10 cellular contexts compared by ENCODE assay signal in the genomic region with DNA sequence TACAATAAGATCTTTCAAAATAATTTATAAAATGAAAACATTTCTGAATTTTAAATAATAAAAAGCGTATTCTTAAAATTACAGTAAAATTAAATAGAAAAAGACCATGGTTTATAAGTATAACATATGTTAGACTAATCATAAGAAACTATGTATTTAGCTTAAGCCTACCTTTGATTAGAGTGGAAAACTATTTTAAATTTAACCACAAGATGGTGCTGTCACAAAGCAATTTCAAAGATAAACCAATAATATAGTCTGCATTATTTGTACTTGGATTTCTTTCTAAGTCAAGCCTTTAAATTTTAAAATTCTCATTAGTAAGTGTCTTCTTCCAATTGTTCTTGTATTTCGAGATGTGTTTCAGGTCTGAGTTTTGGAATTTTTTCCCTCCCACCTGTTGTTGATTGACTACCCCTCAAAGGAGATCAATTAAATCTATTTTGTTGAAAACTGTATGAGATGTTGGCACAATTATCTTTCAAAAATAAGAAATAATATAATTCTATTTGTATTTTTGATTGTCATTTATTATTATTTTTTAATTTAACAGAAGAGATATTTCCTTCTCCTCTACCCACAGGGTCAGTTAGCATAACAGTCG.
DNase-seq lines count a peak whose midpoint lies in the region; ATAC-seq, FAIRE-seq and TF ChIP-seq lines count a peak whose summit lies in the region.
"Had no signal": no experiment of that assay in that cellular context is flagged by ENCODE, and none has a peak within 500 bp of the region (broad histone marks: within the 10 kb centered on the region; RNA-seq: fewer than 3 reads in every experiment).

No MANE protein-coding gene starts in this region.

- CTCF ChIA-PET in K562 (lab: Yijun Ruan, JAX; ENCODE audit: low intra/inter-chr PET ratio), result interaction anchor here (0.9 to 1.6 kb wide), 3 partner anchors 161 to 513 kb away, joined by 3 to 12 read pairs (median 7); no protein-coding TSS in a partner anchor

- no peak overlapping the region for H3K4me3 ChIP-seq in K562
- H3K4me3 ChIP-seq in lower lobe of right lung, result no peak overlapping the region
- H3K4me3 ChIP-seq: SJCRH30 had no signal

- H3K36me3 ChIP-seq in K562 (ENCODE audit: control insufficient read depth, insufficient read depth, low read length) (no peaks in the 10 kb centered on the region), lower lobe of right lung (no peaks in the 10 kb centered on the region)
- H3K36me3 ChIP-seq: neutrophil, SJCRH30 had no signal

- WGBS in K562 (ENCODE audit: insufficient coverage, low coverage, missing lambda C conversion rate), result 13% methylated on average over 3 of the region's 3 CpGs

- H3K9ac ChIP-seq in K562 (ENCODE audit: insufficient read depth in 1 of 2, low read depth in 2 of 2, low read length in 2 of 2), result no peak overlapping the region

- in situ Hi-C loops in K562 (cut with MboI), result no loop called here

- no peak overlapping the region for H3K4me2 ChIP-seq in K562 (ENCODE audit: insufficient read depth, low read length)

- H3K9me3 ChIP-seq in K562 (replicated peaks; ENCODE audit: control insufficient read depth, insufficient read depth, low read depth, low read length), result no peaks in the 10 kb centered on the region
- H3K9me3 ChIP-seq in lower lobe of right lung, result no peaks in the 10 kb centered on the region
- H3K9me3 ChIP-seq: neutrophil, SJCRH30 had no signal

- no peak overlapping the region for H2AFZ ChIP-seq in K562 (ENCODE audit: low read depth, low read length)

- no peak for TF ChIP-seq POLR2A in K562 (conservative IDR thresholded peaks at IDR 0.05)
- no peak for TF ChIP-seq POLR2A in GM12892 (IDR thresholded peaks at IDR 0.05; ENCODE audit: low read depth, low read length)

- DNase-seq in DMS114 treated with DMSO at 0.1 percent for 48 hours (lab: John Stamatoyannopoulos, UW; ENCODE audit: unreplicated experiment), result peak; percentile 43
- peak in 2 of 3 experiments; percentile 67 to 69 for DNase-seq in NCI-H1417 (lab: John Stamatoyannopoulos, UW)
- peak in 3 of 4 experiments; percentile 13 to 37 (median 23) for DNase-seq in K562 (ENCODE audit: extremely low read depth in 1 of 4, low spot score in 3 of 4)
- no peak for DNase-seq in lower lobe of right lung
- DNase-seq in GM12892 (ENCODE audit: insufficient read length), result no peak
- no peak for DNase-seq in stimulated activated naive CD4-positive, alpha-beta T cell (lab: John Stamatoyannopoulos, UW)

- H3K27me3 ChIP-seq in K562 (ENCODE audit: control insufficient read depth in 2 of 2, insufficient read depth in 2 of 2, low read length in 2 of 2) (no peaks in the 10 kb centered on the region), lower lobe of right lung (ENCODE audit: low read depth) (no peaks in the 10 kb centered on the region)
- H3K27me3 ChIP-seq: neutrophil, SJCRH30 had no signal

- BruUV-seq in K562 (replicated peaks; lab: Mats Ljungman, UMichigan), result no TSS peak

- H3K4me1 ChIP-seq in K562 (replicated peaks in 1 of 2; ENCODE audit: control insufficient read depth in 2 of 2, insufficient read depth in 2 of 2, low read length in 2 of 2) (no peaks in the 10 kb centered on the region; a peak in 1 of 5 replicates), lower lobe of right lung (no peaks in the 10 kb centered on the region)
- H3K4me1 ChIP-seq: SJCRH30 had no signal

- TF ChIP-seq RAD21 in K562 (CRISPR knock-in tag; conservative IDR thresholded peaks at IDR 0.05 in 1 of 2, IDR thresholded peaks at IDR 0.05 in 1 of 2), result peak; percentile 75 to 87

- no peaks in the 10 kb centered on the region for H4K20me1 ChIP-seq in K562 (replicated peaks; ENCODE audit: control insufficient read depth, insufficient read depth, low read length)

- FAIRE-seq in K562 (lab: Jason Lieb, UNC) (peak; percentile 80), GM12892 (lab: Jason Lieb, UNC) (no peak)

- POLR2A ChIA-PET in K562 (lab: Yijun Ruan, JAX), result no interaction called here

- no peaks in the 10 kb centered on the region for H3K79me2 ChIP-seq in K562 (ENCODE audit: control insufficient read depth, insufficient read depth, low read length)

- H3K27ac ChIP-seq in K562 (ENCODE audit: extremely low read depth, low read depth, low read length) (no peak overlapping the region), lower lobe of right lung (no peak overlapping the region)
- H3K27ac ChIP-seq: neutrophil, SJCRH30 had no signal

- H3K9me1 ChIP-seq in K562 (ENCODE audit: control insufficient read depth, insufficient read depth, low read length), result no peaks in the 10 kb centered on the region

- TF ChIP-seq CTCF in K562 (IDR thresholded peaks at IDR 0.05 in 2 of 3, conservative IDR thresholded peaks at IDR 0.05 in 1 of 3; ENCODE audit: insufficient read depth in 2 of 3, low read depth in 1 of 3, low read length in 3 of 3), result peak; percentile 21 to 65 (median 27); a peak in 3 of 6 replicates
- TF ChIP-seq CTCF in lower lobe of right lung (IDR thresholded peaks at IDR 0.05), result peak; percentile 61

- no peak for TF ChIP-seq EP300 in K562 (IDR thresholded peaks at IDR 0.05; ENCODE audit: low read length)

- intact Hi-C loops in K562 (cut with micrococcal nuclease), result loop anchor here (1.0 to 10.0 kb wide), 2 partner anchors 161 to 1026 kb away; no protein-coding TSS in a partner anchor
- intact Hi-C loops in lower lobe of right lung (cut with DNase I), result no loop called here

- ATAC-seq in GM21717 (IDR thresholded peaks at IDR 0.05; ENCODE audit: unreplicated experiment), result peak; percentile 45
- peak; percentile 68 for ATAC-seq in K562
- no peak for ATAC-seq in lower lobe of right lung
- no peak for ATAC-seq in HG02970 (IDR thresholded peaks at IDR 0.05; ENCODE audit: low FRiP score, unreplicated experiment)

TF ChIP-seq in K562, 482 proteins besides CTCF, POLR2A, EP300 and RAD21:
- TF ChIP-seq ZNF324 (CRISPR knock-in tag; IDR thresholded peaks at IDR 0.05), result no peak
- TF ChIP-seq NEUROD1 (IDR thresholded peaks at IDR 0.05; ENCODE audit: borderline replicate concordance, low read depth, low read length, partially characterized antibody), result no peak
- TF ChIP-seq, protein P1, sequence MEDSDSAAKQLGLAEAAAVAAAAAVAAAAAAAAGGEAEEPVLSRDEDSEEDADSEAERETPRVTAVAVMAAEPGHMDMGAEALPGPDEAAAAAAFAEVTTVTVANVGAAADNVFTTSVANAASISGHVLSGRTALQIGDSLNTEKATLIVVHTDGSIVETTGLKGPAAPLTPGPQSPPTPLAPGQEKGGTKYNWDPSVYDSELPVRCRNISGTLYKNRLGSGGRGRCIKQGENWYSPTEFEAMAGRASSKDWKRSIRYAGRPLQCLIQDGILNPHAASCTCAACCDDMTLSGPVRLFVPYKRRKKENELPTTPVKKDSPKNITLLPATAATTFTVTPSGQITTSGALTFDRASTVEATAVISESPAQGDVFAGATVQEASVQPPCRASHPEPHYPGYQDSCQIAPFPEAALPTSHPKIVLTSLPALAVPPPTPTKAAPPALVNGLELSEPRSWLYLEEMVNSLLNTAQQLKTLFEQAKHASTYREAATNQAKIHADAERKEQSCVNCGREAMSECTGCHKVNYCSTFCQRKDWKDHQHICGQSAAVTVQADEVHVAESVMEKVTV (CRISPR knock-in tag; IDR thresholded peaks at IDR 0.05), result 0 out of 2 replicates have a peak, but pooled peaks have one; percentile 36
- TF ChIP-seq, protein P2, sequence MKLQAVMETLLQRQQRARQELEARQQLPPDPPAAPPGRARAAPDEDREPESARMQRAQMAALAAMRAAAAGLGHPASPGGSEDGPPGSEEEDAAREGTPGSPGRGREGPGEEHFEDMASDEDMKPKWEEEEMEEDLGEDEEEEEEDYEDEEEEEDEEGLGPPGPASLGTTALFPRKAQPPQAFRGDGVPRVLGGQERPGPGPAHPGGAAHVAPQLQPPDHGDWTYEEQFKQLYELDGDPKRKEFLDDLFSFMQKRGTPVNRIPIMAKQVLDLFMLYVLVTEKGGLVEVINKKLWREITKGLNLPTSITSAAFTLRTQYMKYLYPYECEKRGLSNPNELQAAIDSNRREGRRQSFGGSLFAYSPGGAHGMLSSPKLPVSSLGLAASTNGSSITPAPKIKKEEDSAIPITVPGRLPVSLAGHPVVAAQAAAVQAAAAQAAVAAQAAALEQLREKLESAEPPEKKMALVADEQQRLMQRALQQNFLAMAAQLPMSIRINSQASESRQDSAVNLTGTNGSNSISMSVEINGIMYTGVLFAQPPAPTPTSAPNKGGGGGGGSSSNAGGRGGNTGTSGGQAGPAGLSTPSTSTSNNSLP (IDR thresholded peaks at IDR 0.05; ENCODE audit: borderline replicate concordance, low read depth, low read length), result peak; percentile 83; the same call in 1 of the 2 replicates
- no peak for TF ChIP-seq ZFP1 (CRISPR knock-in tag; IDR thresholded peaks at IDR 0.05)
- no peak for TF ChIP-seq MED1 (CRISPR knock-in tag; IDR thresholded peaks at IDR 0.05; ENCODE audit: borderline replicate concordance)
- peak; percentile 44; the same call in 1 of the 2 replicates for TF ChIP-seq SMC3 (conservative IDR thresholded peaks at IDR 0.05; ENCODE audit: insufficient read depth, low read depth, low read length)
- no peak for TF ChIP-seq ARID1B (IDR thresholded peaks at IDR 0.05)

Comparison
In these comparisons a context has a peak if more than half of its experiments do, and no peak if none do; other contexts are left out.
1. DNase-seq: peak in DMS114 treated with DMSO at 0.1 percent for 48 hours (single experiment), NCI-H1417 (2 of 3) and K562 (3 of 4); none in lower lobe of right lung (single experiment), GM12892 (single experiment) and stimulated activated naive CD4-positive, alpha-beta T cell (0 of 6).
2. ATAC-seq: peak in GM21717 (single experiment) and K562 (single experiment); none in lower lobe of right lung (0 of 2) and HG02970 (single experiment).